Comparison of ENCODE assay signal across 18 cellular contexts in the genomic region with DNA sequence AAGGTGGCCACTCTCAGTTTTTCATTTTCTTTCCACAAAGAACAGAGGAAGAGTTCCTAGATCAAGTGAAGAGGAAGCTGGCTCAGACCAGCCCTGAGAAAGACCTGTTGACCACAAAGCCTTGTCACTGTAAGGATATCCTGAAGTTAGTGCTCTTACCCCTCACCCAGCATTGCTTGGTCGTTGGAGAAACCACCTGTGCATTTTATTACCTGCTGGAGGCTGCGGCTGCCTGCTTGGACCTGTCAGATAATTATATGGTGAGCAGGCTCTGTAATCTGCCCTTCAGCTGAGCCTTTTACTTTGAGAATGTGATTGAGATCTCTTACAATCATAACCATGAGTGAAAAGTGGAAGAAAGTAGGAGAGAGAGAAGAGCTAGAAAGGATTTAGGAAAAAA. TPM values are rescaled to one million over a fixed set of nuclear protein-coding genes. Genes with fewer than 3 reads are reported as not detected.
DNase-seq lines count a peak whose midpoint lies in the region; ATAC-seq, FAIRE-seq and TF ChIP-seq lines count a peak whose summit lies in the region.
"Had no signal": no experiment of that assay in that cellular context is flagged by ENCODE, and none has a peak within 500 bp of the region (broad histone marks: within the 10 kb centered on the region; RNA-seq: fewer than 3 reads in every experiment).

No MANE protein-coding gene starts in this region.

- H3K27me3 Mint-ChIP-seq in natural killer cell treated with Interleukin-12 subunit alpha and Interleukin-12 subunit beta and Interleukin-15 and Interleukin-18, amount 100 ng/mL, for 72 hours: no peaks in the 10 kb centered on the region
- H3K27me3 Mint-ChIP-seq: CD4-positive, CD25-positive, alpha-beta regulatory T cell had no signal

- dilution Hi-C loops in keratinocyte (cut with MboI; ENCODE audit: extremely low pct_ligation_motif_present, low sequenced_read_pairs): no loop called here

- peaks cover 0 to under 1% of the 10 kb centered on the region in 2 experiments for H3K36me3 ChIP-seq in keratinocyte (ENCODE audit: control insufficient read depth in 2 of 2, extremely low read depth in 1 of 2, insufficient read depth in 2 of 2, low read length in 2 of 2)

- no peaks in the 10 kb centered on the region for H4K20me1 ChIP-seq in keratinocyte (ENCODE audit: control insufficient read depth, extremely low read depth, insufficient read depth, low read length)

- H3K9me3 ChIP-seq in keratinocyte (ENCODE audit: control insufficient read depth, low read depth, low read length): no peaks in the 10 kb centered on the region

- no peaks in the 10 kb centered on the region for H3K9me3 Mint-ChIP-seq in natural killer cell treated with Interleukin-12 subunit alpha and Interleukin-12 subunit beta and Interleukin-15 and Interleukin-18, amount 100 ng/mL, for 72 hours
- H3K9me3 Mint-ChIP-seq: CD4-positive, CD25-positive, alpha-beta regulatory T cell had no signal

- H3K27ac Mint-ChIP-seq in natural killer cell treated with Interleukin-12 subunit alpha and Interleukin-12 subunit beta and Interleukin-15 and Interleukin-18, amount 100 ng/mL, for 72 hours: no peak overlapping the region
- H3K27ac Mint-ChIP-seq: CD4-positive, CD25-positive, alpha-beta regulatory T cell had no signal

- peak overlapping the region; percentile 31 for H2AFZ ChIP-seq in keratinocyte (ENCODE audit: control insufficient read depth, low read length)

- no peaks in the 10 kb centered on the region for H3K27me3 ChIP-seq in keratinocyte (ENCODE audit: control insufficient read depth, extremely low read depth, insufficient read depth, low read length)

- no peaks in the 10 kb centered on the region for H3K4me1 Mint-ChIP-seq in natural killer cell treated with Interleukin-12 subunit alpha and Interleukin-12 subunit beta and Interleukin-15 and Interleukin-18, amount 100 ng/mL, for 72 hours (ENCODE audit: low read depth in 2 of 2)
- H3K4me1 Mint-ChIP-seq: CD4-positive, CD25-positive, alpha-beta regulatory T cell had no signal

- H3K36me3 Mint-ChIP-seq in natural killer cell treated with Interleukin-12 subunit alpha and Interleukin-12 subunit beta and Interleukin-15 and Interleukin-18, amount 100 ng/mL, for 72 hours: peaks cover 3% of the 10 kb centered on the region

- no peak overlapping the region for H3K4me3 Mint-ChIP-seq in natural killer cell treated with Interleukin-12 subunit alpha and Interleukin-12 subunit beta and Interleukin-15 and Interleukin-18, amount 100 ng/mL, for 72 hours
- H3K4me3 Mint-ChIP-seq: CD4-positive, CD25-positive, alpha-beta regulatory T cell had no signal

- DNase-seq in NCI-H510A treated with DMSO at 0.1 percent for 48 hours (lab: John Stamatoyannopoulos, UW): peak; percentile 18
- DNase-seq in NCI-H510A (lab: John Stamatoyannopoulos, UW): no peak
- peak; percentile 36 for DNase-seq in NCI-H1436 (lab: John Stamatoyannopoulos, UW)
- peak; percentile 7 for DNase-seq in NCI-H2227 treated with DMSO at 0.1 percent for 48 hours (lab: John Stamatoyannopoulos, UW)
- DNase-seq in keratinocyte (ENCODE audit: low read depth, low spot score): no peak
- no peak for DNase-seq in natural killer cell treated with Interleukin-12 subunit alpha and Interleukin-12 subunit beta and Interleukin-15 and Interleukin-18, amount 100 ng/mL, for 72 hours (ENCODE audit: low spot score)
- no peak for DNase-seq in NAMALWA (ENCODE audit: low spot score)
- DNase-seq in activated CD8-positive, alpha-beta memory T cell treated with anti-CD3 and anti-CD28 coated beads, Interleukin-2, amount 50 U/mL, for 48 hours: no peak
- DNase-seq: CD4-positive, CD25-positive, alpha-beta regulatory T cell; NCI-H1092 treated with DMSO at 0.1 percent for 48 hours; OCI-M1; RPMI8226 had no signal

- ATAC-seq in natural killer cell treated with Interleukin-12 subunit alpha and Interleukin-12 subunit beta and Interleukin-15 and Interleukin-18, amount 100 ng/mL, for 72 hours: no peak
- ATAC-seq: HepG2 had no signal

- FAIRE-seq in keratinocyte (lab: Jason Lieb, UNC): peak; percentile 67
- FAIRE-seq: A204.1, H1, HepG2 had no signal

- no peak for TF ChIP-seq CTCF in keratinocyte (optimal IDR thresholded peaks at IDR 0.05 in 1 of 3, IDR thresholded peaks at IDR 0.05 in 1 of 3, conservative IDR thresholded peaks at IDR 0.05 in 1 of 3; ENCODE audit: extremely low read depth in 1 of 3, insufficient read depth in 2 of 3, low read length in 3 of 3)

- no peak overlapping the region for H3K9ac ChIP-seq in keratinocyte (ENCODE audit: control insufficient read depth, extremely low read depth, insufficient read depth, low read length)
- H3K9ac ChIP-seq: KMS-11 had no signal

- peak overlapping the region; percentile 14 for H3K4me2 ChIP-seq in keratinocyte (ENCODE audit: control insufficient read depth, extremely low read depth, insufficient read depth, low read depth, low read length)
- H3K4me2 ChIP-seq: KMS-11 had no signal

- no peaks in the 10 kb centered on the region for H3K9me1 ChIP-seq in keratinocyte (ENCODE audit: control insufficient read depth, extremely low read depth, insufficient read depth, low read length)

- no peaks in the 10 kb centered on the region for H3K79me2 ChIP-seq in keratinocyte (ENCODE audit: control insufficient read depth, insufficient read depth, low read length)

- H3K27ac ChIP-seq in keratinocyte (ENCODE audit: control insufficient read depth, insufficient read depth, low read length): no peak overlapping the region
- H3K27ac ChIP-seq: KMS-11 had no signal

- H3K4me3 ChIP-seq in keratinocyte (ENCODE audit: control insufficient read depth in 2 of 3, extremely low read depth in 1 of 3, insufficient read depth in 2 of 3, low read depth in 1 of 3, low read length in 3 of 3): peak overlapping the region in 1 of 3 experiments; percentile 8

- peaks cover 8% of the 10 kb centered on the region for H3K4me1 ChIP-seq in keratinocyte (ENCODE audit: control insufficient read depth, extremely low read depth, insufficient read depth, low read length)

RNA-seq across cellular contexts. Expression of gene TREML1, which starts 21.9 kb away (rescaled TPM):
- polyA plus RNA-seq in keratinocyte: 0.26 to 0.73 TPM (median 0.51 TPM) in 3 replicates
- polyA plus RNA-seq in keratinocyte (2011; ENCODE audit: low read depth): not detected
- polyA plus RNA-seq in keratinocyte (2011; cell fraction: cytosol; rRNA removed): 0.55 and 0.66 TPM in 2 replicates
- polyA plus RNA-seq in keratinocyte (2011; cell fraction: nucleus; rRNA removed): 1.2 and 1.7 TPM in 2 replicates
- polyA plus RNA-seq in keratinocyte (2012; ENCODE audit: low replicate concordance): 0.18 TPM in 1 of 2 replicates, not detected in the other
- polyA minus RNA-seq in keratinocyte: 1.2 TPM in 1 of 3 replicates, not detected in the others
- not detected for polyA minus RNA-seq in keratinocyte (2011; cell fraction: cytosol; rRNA and poly(A)+ RNA removed)
- 0.53 TPM in 1 of 2 replicates, not detected in the other for polyA minus RNA-seq in keratinocyte (2011; cell fraction: nucleus; rRNA and poly(A)+ RNA removed)
- total RNA-seq in natural killer cell treated with Interleukin-12 subunit alpha and Interleukin-12 subunit beta and Interleukin-15 and Interleukin-18, amount 100 ng/mL, for 72 hours: not detected
- total RNA-seq: H1; HepG2; MCF 10A; T-helper 2 cell treated with Interferon-gamma antibody and Interleukin-4, amounts not matched to agents 100 ng/mL and 5 ng/mL, for 36 hours had no signal
- polyA plus RNA-seq: CD4-positive, CD25-positive, alpha-beta regulatory T cell; HepG2 had no signal

RNA-seq across cellular contexts. Expression of gene TREM2, which starts 30.7 kb away (rescaled TPM):
- 1.9 to 32.6 TPM (median 4.0 TPM) in 3 replicates for polyA plus RNA-seq in keratinocyte
- 0.36 TPM for polyA plus RNA-seq in keratinocyte (2011; ENCODE audit: low read depth)
- 7.6 and 12.6 TPM in 2 replicates for polyA plus RNA-seq in keratinocyte (2011; cell fraction: cytosol; rRNA removed)
- polyA plus RNA-seq in keratinocyte (2011; cell fraction: nucleus; rRNA removed): 13.4 and 22.0 TPM in 2 replicates
- 2.4 and 2.5 TPM in 2 replicates for polyA plus RNA-seq in keratinocyte (2012; ENCODE audit: low replicate concordance)
- 1.2 to 13.4 TPM (median 2.1 TPM) in 3 replicates for polyA minus RNA-seq in keratinocyte
- 14.8 TPM for polyA minus RNA-seq in keratinocyte (2011; cell fraction: cytosol; rRNA and poly(A)+ RNA removed)
- polyA minus RNA-seq in keratinocyte (2011; cell fraction: nucleus; rRNA and poly(A)+ RNA removed): 5.8 and 6.5 TPM in 2 replicates
- not detected for total RNA-seq in natural killer cell treated with Interleukin-12 subunit alpha and Interleukin-12 subunit beta and Interleukin-15 and Interleukin-18, amount 100 ng/mL, for 72 hours
- total RNA-seq: CD4-positive, CD25-positive, alpha-beta regulatory T cell; H1; T-helper 2 cell treated with Interferon-gamma antibody and Interleukin-4, amounts not matched to agents 100 ng/mL and 5 ng/mL, for 36 hours had no signal
- polyA plus RNA-seq: CD4-positive, CD25-positive, alpha-beta regulatory T cell; HepG2 had no signal

RNA-seq across cellular contexts. Expression of gene NFYA, which starts 59.5 kb away (rescaled TPM):
- polyA plus RNA-seq in keratinocyte: 13.6 to 22.1 TPM (median 17.1 TPM) in 3 replicates
- polyA plus RNA-seq in keratinocyte (2011; ENCODE audit: low read depth): 13.3 TPM
- polyA plus RNA-seq in keratinocyte (2011; cell fraction: cytosol; rRNA removed): 9.7 and 9.8 TPM in 2 replicates
- polyA plus RNA-seq in keratinocyte (2011; cell fraction: nucleus; rRNA removed): 33.7 and 38.7 TPM in 2 replicates
- 15.0 and 19.8 TPM in 2 replicates for polyA plus RNA-seq in keratinocyte (2012; ENCODE audit: low replicate concordance)
- 39.9 to 58.8 TPM (median 52.6 TPM) in 3 replicates for polyA minus RNA-seq in keratinocyte
- 13.6 TPM for polyA minus RNA-seq in keratinocyte (2011; cell fraction: cytosol; rRNA and poly(A)+ RNA removed)
- polyA minus RNA-seq in keratinocyte (2011; cell fraction: nucleus; rRNA and poly(A)+ RNA removed): 25.0 and 42.0 TPM in 2 replicates
- 10 to 100 TPM; 21.6 to 27.7 TPM for total RNA-seq in natural killer cell treated with Interleukin-12 subunit alpha and Interleukin-12 subunit beta and Interleukin-15 and Interleukin-18, amount 100 ng/mL, for 72 hours

Comparison
In these comparisons a context has a peak if more than half of its experiments do, and no peak if none do; other contexts are left out.
1. DNase-seq: peak in NCI-H510A treated with DMSO at 0.1 percent for 48 hours (single experiment), NCI-H1436 (single experiment) and NCI-H2227 treated with DMSO at 0.1 percent for 48 hours (single experiment); none in NCI-H510A (single experiment), keratinocyte (single experiment), natural killer cell treated with Interleukin-12 subunit alpha and Interleukin-12 subunit beta and Interleukin-15 and Interleukin-18, amount 100 ng/mL, for 72 hours (single experiment), NAMALWA (single experiment) and activated CD8-positive, alpha-beta memory T cell treated with anti-CD3 and anti-CD28 coated beads, Interleukin-2, amount 50 U/mL, for 48 hours (single experiment).